Comparison of ENCODE assay signal across 22 cellular contexts in the genomic region with DNA sequence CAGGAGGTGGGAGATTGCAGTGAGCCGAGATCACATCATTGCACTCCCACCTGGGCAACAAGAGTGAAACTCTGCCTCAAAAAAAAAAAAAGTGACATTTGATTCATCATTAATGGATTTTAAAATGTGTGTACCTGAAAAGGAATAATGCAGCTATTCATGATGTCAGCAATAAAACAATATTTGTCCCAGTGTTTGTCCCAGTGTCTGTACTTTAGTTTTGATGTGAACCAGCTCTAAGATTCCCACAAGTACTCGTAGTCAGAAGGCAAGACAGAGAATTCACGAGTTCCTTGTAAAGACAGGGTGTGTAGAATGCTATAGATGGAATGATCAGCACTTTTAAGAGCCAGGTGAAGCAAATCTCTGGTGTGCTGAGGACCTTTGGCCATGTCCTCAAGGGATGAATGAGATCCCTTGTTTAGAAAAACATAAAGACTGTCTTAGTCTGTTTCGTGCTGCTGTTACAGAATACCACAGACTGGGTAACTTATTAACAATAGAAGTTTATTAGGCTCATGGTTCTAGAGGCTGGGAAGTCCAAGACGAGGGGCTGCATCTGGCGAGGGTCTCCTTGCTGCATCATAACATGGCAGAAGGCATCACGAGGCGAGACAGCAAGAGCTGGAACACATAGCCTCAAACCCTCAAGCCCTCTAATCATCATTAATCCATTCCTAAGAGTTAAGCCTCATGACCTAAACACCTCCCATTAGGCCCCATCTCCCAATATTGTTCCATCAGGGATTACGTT. TPM values are rescaled to one million over a fixed set of nuclear protein-coding genes. Genes with fewer than 3 reads are reported as not detected.
"Had no signal": no experiment of that assay in that cellular context is flagged by ENCODE, and none has a peak within 500 bp of the region (broad histone marks: within the 10 kb centered on the region; RNA-seq: fewer than 3 reads in every experiment).

No MANE protein-coding gene starts in this region.

- DNase-seq: central memory CD4-positive, alpha-beta T cell; cortex of kidney; dorsolateral prefrontal cortex; effector CD8-positive, alpha-beta T cell; heart left ventricle; islet precursor cell; mesendoderm; naive thymus-derived CD8-positive, alpha-beta T cell; stimulated activated CD4-positive, alpha-beta T cell treated with anti-CD3 and anti-CD28 coated beads, Interleukin-2, amount 100 ng/mL, for 48 hours; stimulated activated naive CD4-positive, alpha-beta T cell treated with Interleukin-2 at 50 U/mL for 16 hours; tibial artery had no signal

- H3K27ac ChIP-seq: dorsolateral prefrontal cortex, heart left ventricle, neutrophil, right atrium auricular region, tibial artery had no signal

- H3K4me3 ChIP-seq: dorsolateral prefrontal cortex, heart left ventricle, right atrium auricular region, smooth muscle cell, tibial artery had no signal

- H3K4me1 ChIP-seq: heart left ventricle, right atrium auricular region, tibial artery had no signal

- FAIRE-seq: frontal cortex had no signal

- ATAC-seq: esophagus mucosa; heart left ventricle; naive thymus-derived CD8-positive, alpha-beta T cell had no signal

- H3K9me3 ChIP-seq: neutrophil, tibial artery had no signal

- H3K36me3 ChIP-seq: heart left ventricle, neutrophil, right atrium auricular region, tibial artery had no signal

- H3K4me2 ChIP-seq: smooth muscle cell had no signal

- H3K27me3 ChIP-seq: right atrium auricular region had no signal

RNA-seq across cellular contexts. Expression of a gene that starts 12.0 kb away (rescaled TPM):
- total RNA-seq: frontal cortex; glomerular endothelial cell; heart left ventricle; lung microvascular endothelial cell; naive thymus-derived CD8-positive, alpha-beta T cell; osteoblast; right atrium auricular region; temporal lobe had no signal
- polyA plus RNA-seq: fibroblast of lung; naive thymus-derived CD8-positive, alpha-beta T cell; neural cell had no signal
